ENCODE assay signal across 1 cellular context in the genomic region with DNA sequence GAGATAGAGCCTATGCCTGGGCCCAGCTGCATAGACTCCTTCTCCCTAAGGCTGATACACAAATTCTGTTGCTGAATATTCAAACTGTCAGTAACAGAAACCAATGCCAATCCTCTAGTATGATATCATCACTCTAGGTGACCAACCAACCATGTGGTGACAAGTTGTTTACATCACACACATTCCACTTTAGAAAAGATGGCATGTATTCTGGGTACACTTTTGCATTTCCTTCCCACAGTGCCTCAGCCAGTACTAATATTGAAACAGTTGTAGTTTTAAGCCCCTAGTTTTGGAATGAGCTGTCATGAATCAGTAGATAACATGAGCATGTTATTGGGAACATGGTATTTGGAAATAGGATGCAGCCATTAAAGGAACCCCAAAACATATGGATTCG.
TF ChIP-seq lines count a peak whose summit lies in the region.

No MANE protein-coding gene starts in this region.

TF ChIP-seq in HepG2, 621 proteins besides CTCF, POLR2A, EP300 and RAD21:
- TF ChIP-seq, protein P1, sequence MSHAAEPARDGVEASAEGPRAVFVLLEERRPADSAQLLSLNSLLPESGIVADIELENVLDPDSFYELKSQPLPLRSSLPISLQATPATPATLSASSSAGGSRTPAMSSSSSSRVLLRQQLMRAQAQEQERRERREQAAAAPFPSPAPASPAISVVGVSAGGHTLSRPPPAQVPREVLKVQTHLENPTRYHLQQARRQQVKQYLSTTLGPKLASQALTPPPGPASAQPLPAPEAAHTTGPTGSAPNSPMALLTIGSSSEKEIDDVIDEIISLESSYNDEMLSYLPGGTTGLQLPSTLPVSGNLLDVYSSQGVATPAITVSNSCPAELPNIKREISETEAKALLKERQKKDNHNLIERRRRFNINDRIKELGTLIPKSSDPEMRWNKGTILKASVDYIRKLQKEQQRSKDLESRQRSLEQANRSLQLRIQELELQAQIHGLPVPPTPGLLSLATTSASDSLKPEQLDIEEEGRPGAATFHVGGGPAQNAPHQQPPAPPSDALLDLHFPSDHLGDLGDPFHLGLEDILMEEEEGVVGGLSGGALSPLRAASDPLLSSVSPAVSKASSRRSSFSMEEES (CRISPR knock-in tag; IDR thresholded peaks at IDR 0.05), result no peak
